Comparison of ENCODE assay signal across 10 cellular contexts in the genomic region with DNA sequence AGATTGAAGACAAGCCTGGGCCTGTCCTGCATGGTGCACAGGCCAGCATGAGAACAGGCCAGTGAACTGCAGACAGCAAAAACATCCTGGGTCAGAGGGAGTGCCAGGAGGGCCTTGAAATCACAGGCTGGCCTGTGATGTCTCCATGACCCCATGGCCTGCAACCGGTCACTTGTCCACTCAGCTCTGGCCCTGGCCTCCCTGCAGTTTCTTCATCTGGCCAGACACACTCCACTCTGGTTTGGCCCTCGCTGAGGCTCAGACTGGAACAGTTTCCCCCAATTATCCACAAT. TPM values are rescaled to one million over a fixed set of nuclear protein-coding genes. Genes with fewer than 3 reads are reported as not detected.
A peak's percentile ranks its signal among the peaks of the same experiment; 100 is the strongest.
DNase-seq lines count a peak whose midpoint lies in the region; ATAC-seq and TF ChIP-seq lines count a peak whose summit lies in the region.
"Had no signal": no experiment of that assay in that cellular context is flagged by ENCODE, and none has a peak within 500 bp of the region (broad histone marks: within the 10 kb centered on the region; RNA-seq: fewer than 3 reads in every experiment).

No MANE protein-coding gene starts in this region.

- peaks cover 0 to 46% (median 32%) of the 10 kb centered on the region in 4 donors for H3K4me1 ChIP-seq in Peyer's patch
- no peaks in the 10 kb centered on the region for H3K4me1 ChIP-seq in endodermal cell (ENCODE audit: control insufficient read depth, insufficient read depth, low read length)
- peaks cover 51% of the 10 kb centered on the region for H3K4me1 ChIP-seq in stomach smooth muscle (ENCODE audit: control insufficient read depth, insufficient read depth, low read length)

- H3K27me3 ChIP-seq in Peyer's patch, result no peaks in the 10 kb centered on the region
- H3K27me3 ChIP-seq in endodermal cell (ENCODE audit: control insufficient read depth, insufficient read depth, low read length, poor library complexity, severe bottlenecking), result peaks cover 21% of the 10 kb centered on the region
- no peaks in the 10 kb centered on the region for H3K27me3 ChIP-seq in stomach smooth muscle (ENCODE audit: control insufficient read depth in 1 of 2, insufficient read depth in 2 of 2, low read length in 2 of 2)
- H3K27me3 ChIP-seq: neutrophil had no signal

- no peaks in the 10 kb centered on the region for H3K36me3 ChIP-seq in Peyer's patch
- H3K36me3 ChIP-seq in endodermal cell (ENCODE audit: control insufficient read depth, insufficient read depth, low read length), result no peaks in the 10 kb centered on the region
- no peaks in the 10 kb centered on the region for H3K36me3 ChIP-seq in stomach smooth muscle (ENCODE audit: control insufficient read depth in 2 of 2, insufficient read depth in 2 of 2, low read length in 2 of 2)

- H3K4me3 Mint-ChIP-seq in endodermal cell, result no peak overlapping the region
- no peak overlapping the region for H3K4me3 Mint-ChIP-seq in mesothelial cell of epicardium
- H3K4me3 Mint-ChIP-seq in T-helper 17 cell, result no peak overlapping the region
- H3K4me3 Mint-ChIP-seq: activated CD8-positive, alpha-beta T cell treated with anti-CD3 and anti-CD28 coated beads, Interleukin-2, amount 10 ng/mL, durations not matched to agents 7 days and 5 days had no signal

- H3K4me1 Mint-ChIP-seq in endodermal cell, result peaks cover 10% of the 10 kb centered on the region
- peaks cover 50% of the 10 kb centered on the region for H3K4me1 Mint-ChIP-seq in mesothelial cell of epicardium
- H3K4me1 Mint-ChIP-seq in T-helper 17 cell, result peaks cover 10% of the 10 kb centered on the region

- peaks cover 13% of the 10 kb centered on the region for H3K27me3 Mint-ChIP-seq in endodermal cell (ENCODE audit: insufficient read depth)
- H3K27me3 Mint-ChIP-seq in mesothelial cell of epicardium (ENCODE audit: low read depth), result no peaks in the 10 kb centered on the region
- peaks cover 15% of the 10 kb centered on the region for H3K27me3 Mint-ChIP-seq in T-helper 17 cell

- H3K27ac ChIP-seq in Peyer's patch (peak overlapping the region; percentile 60 to 78 (median 68)), endodermal cell (ENCODE audit: low read depth, low read length) (no peak overlapping the region), stomach smooth muscle (ENCODE audit: low read length) (peak overlapping the region; percentile 60)
- H3K27ac ChIP-seq: neutrophil had no signal

- H3K36me3 Mint-ChIP-seq in endodermal cell (ENCODE audit: low read depth) (no peaks in the 10 kb centered on the region), mesothelial cell of epicardium (no peaks in the 10 kb centered on the region), T-helper 17 cell (ENCODE audit: low read depth) (no peaks in the 10 kb centered on the region)

- TF ChIP-seq CTCF in Peyer's patch (IDR thresholded peaks at IDR 0.05) (no peak), endodermal cell (conservative IDR thresholded peaks at IDR 0.05) (no peak), mesothelial cell of epicardium (IDR thresholded peaks at IDR 0.05; ENCODE audit: unreplicated experiment) (no peak)

- H3K4me3 ChIP-seq in Peyer's patch, result no peak overlapping the region
- H3K4me3 ChIP-seq in endodermal cell (ENCODE audit: low read length), result no peak overlapping the region
- no peak overlapping the region for H3K4me3 ChIP-seq in stomach smooth muscle (ENCODE audit: low read length in 2 of 2)

- DNase-seq in Peyer's patch (no peak), endodermal cell (peak; percentile 41), mesothelial cell of epicardium (ENCODE audit: low spot score in 2 of 2, unreplicated experiment in 2 of 2) (no peak), T-helper 17 cell (no peak), hepatic stellate cell (ENCODE audit: low spot score) (no peak), NCI-H774 (lab: John Stamatoyannopoulos, UW) (no peak)
- DNase-seq: activated CD8-positive, alpha-beta T cell treated with anti-CD3 and anti-CD28 coated beads, Interleukin-2, amount 10 ng/mL, durations not matched to agents 7 days and 5 days had no signal

- H3K27ac Mint-ChIP-seq in endodermal cell, result no peak overlapping the region
- H3K27ac Mint-ChIP-seq in mesothelial cell of epicardium, result peak overlapping the region; percentile 75
- no peak overlapping the region for H3K27ac Mint-ChIP-seq in T-helper 17 cell
- H3K27ac Mint-ChIP-seq: activated CD8-positive, alpha-beta T cell treated with anti-CD3 and anti-CD28 coated beads, Interleukin-2, amount 10 ng/mL, durations not matched to agents 7 days and 5 days had no signal

- no peaks in the 10 kb centered on the region for H3K9me3 ChIP-seq in Peyer's patch
- H3K9me3 ChIP-seq in endodermal cell (ENCODE audit: control insufficient read depth, low read length), result no peaks in the 10 kb centered on the region
- H3K9me3 ChIP-seq in stomach smooth muscle (ENCODE audit: control insufficient read depth in 2 of 2, low read length in 2 of 2), result no peaks in the 10 kb centered on the region
- H3K9me3 ChIP-seq in T-helper 17 cell (ENCODE audit: control insufficient read depth, low read length, poor library complexity, severe bottlenecking), result no peaks in the 10 kb centered on the region
- H3K9me3 ChIP-seq: neutrophil had no signal

- no peak for TF ChIP-seq POLR2A in Peyer's patch (IDR thresholded peaks at IDR 0.05)

- H3K9me3 Mint-ChIP-seq in endodermal cell, result no peaks in the 10 kb centered on the region
- H3K9me3 Mint-ChIP-seq in mesothelial cell of epicardium, result no peaks in the 10 kb centered on the region

- H3K9ac ChIP-seq in endodermal cell (ENCODE audit: extremely low read depth, low read length, poor library complexity, severe bottlenecking) (no peak overlapping the region), stomach smooth muscle (ENCODE audit: low read length in 2 of 2) (no peak overlapping the region)

- no peak for ATAC-seq in T-helper 17 cell
- ATAC-seq in HG03442 (IDR thresholded peaks at IDR 0.05; ENCODE audit: unreplicated experiment), result no peak
- ATAC-seq: activated CD8-positive, alpha-beta T cell treated with anti-CD3 and anti-CD28 coated beads, Interleukin-2, amount 10 ng/mL, durations not matched to agents 7 days and 5 days had no signal

- 80 to 89% methylated on average over 1 to 2 of the region's 2 CpGs for WGBS in endodermal cell (ENCODE audit: insufficient coverage in 1 of 2, insufficient read length in 1 of 2), 2 experiments

RNA-seq across cellular contexts. Expression of gene CYRIA, which starts 12.6 kb away (rescaled TPM):
- total RNA-seq in Peyer's patch, result 10 to 100 TPM in 1 of 4 donors, 1 to 10 TPM in 2, under 1 TPM in 1; 0.53 to 11.6 (median 4.6) TPM
- 1 to 10 TPM in 1 of 2 donors, under 1 TPM in 1; 0.86 to 1.4 TPM for total RNA-seq in endodermal cell
- polyA plus RNA-seq in endodermal cell (2013, experiment 1 of 2), result 11.2 TPM
- polyA plus RNA-seq in endodermal cell (2013, experiment 2 of 2), result 10.0 TPM
- total RNA-seq in mesothelial cell of epicardium, result 3.9 to 4.5 TPM (median 4.0 TPM) in 3 replicates
- 1 to 10 TPM in 1 of 2 donors, under 1 TPM in 1; 0.68 to 2.4 TPM for total RNA-seq in T-helper 17 cell
